In the genomic region with DNA sequence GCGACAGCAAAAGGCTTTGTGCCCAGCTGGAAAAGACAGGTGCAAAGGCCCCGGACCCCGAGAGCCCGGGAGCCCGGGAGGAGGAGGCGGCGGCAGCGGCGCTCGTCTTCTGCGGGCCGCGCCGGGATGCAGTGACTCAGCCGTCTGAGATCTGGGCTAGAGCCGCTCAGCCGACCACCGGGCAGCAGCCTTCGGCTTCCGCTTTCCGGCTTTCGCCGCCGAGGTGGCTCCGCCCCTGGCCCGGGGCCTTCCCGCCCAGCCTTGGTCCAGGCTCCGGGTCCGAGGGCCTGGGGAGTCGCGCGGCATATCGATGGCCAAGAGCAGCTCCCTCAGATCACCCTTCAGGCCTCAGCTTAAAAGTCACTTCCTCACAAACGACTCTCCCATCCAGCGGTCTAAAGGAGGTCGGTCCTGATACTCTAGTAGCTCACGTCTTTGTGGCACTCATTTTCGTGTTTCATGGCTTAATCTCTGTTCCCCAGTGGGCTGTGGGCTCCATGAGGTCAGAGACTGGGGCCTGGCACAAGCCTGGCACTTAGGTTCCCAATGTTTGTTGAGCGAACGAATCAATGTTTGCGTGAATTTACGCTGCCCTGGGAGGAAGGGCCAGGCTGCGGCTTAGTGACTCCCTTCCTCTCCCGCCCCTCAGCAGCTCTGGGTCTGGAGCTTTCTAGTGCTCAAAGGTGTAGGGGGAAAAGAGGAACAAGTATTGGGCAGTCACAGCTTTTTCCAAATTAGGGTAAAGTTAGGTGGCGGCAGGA, we compare ENCODE assay signal across 1 cellular context.
A peak's percentile ranks its signal among the peaks of the same experiment; 100 is the strongest.
TF ChIP-seq lines count a peak whose summit lies in the region.

A gene (minus strand): TSS at position 146 of the 761 bp plus-strand sequence. CDS start 783 bp downstream, outside the sequence.

TF ChIP-seq in HepG2, 621 proteins besides CTCF, POLR2A, EP300 and RAD21 (continued from another document and continues in another):
- TF ChIP-seq, protein P1, sequence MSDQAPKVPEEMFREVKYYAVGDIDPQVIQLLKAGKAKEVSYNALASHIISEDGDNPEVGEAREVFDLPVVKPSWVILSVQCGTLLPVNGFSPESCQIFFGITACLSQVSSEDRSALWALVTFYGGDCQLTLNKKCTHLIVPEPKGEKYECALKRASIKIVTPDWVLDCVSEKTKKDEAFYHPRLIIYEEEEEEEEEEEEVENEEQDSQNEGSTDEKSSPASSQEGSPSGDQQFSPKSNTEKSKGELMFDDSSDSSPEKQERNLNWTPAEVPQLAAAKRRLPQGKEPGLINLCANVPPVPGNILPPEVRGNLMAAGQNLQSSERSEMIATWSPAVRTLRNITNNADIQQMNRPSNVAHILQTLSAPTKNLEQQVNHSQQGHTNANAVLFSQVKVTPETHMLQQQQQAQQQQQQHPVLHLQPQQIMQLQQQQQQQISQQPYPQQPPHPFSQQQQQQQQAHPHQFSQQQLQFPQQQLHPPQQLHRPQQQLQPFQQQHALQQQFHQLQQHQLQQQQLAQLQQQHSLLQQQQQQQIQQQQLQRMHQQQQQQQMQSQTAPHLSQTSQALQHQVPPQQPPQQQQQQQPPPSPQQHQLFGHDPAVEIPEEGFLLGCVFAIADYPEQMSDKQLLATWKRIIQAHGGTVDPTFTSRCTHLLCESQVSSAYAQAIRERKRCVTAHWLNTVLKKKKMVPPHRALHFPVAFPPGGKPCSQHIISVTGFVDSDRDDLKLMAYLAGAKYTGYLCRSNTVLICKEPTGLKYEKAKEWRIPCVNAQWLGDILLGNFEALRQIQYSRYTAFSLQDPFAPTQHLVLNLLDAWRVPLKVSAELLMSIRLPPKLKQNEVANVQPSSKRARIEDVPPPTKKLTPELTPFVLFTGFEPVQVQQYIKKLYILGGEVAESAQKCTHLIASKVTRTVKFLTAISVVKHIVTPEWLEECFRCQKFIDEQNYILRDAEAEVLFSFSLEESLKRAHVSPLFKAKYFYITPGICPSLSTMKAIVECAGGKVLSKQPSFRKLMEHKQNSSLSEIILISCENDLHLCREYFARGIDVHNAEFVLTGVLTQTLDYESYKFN (CRISPR knock-in tag; conservative IDR thresholded peaks at IDR 0.05): 0 out of 2 replicates have a peak, but pooled peaks have one; percentile 13
- TF ChIP-seq MAZ (IDR thresholded peaks at IDR 0.05; ENCODE audit: borderline replicate concordance, low read depth, low read length) (no peak), MAZ (CRISPR knock-in tag; IDR thresholded peaks at IDR 0.05; ENCODE audit: low read depth) (no peak), ZFX (CRISPR knock-in tag; IDR thresholded peaks at IDR 0.05; ENCODE audit: low read depth) (peak; percentile 92), SOX6 (IDR thresholded peaks at IDR 0.05) (no peak), SOX6 (CRISPR knock-in tag; IDR thresholded peaks at IDR 0.05) (peak; percentile 51), ZNF3 (CRISPR knock-in tag; IDR thresholded peaks at IDR 0.05) (peak; percentile 64; the same call in 1 of the 2 replicates), EHMT2 (IDR thresholded peaks at IDR 0.05; ENCODE audit: borderline replicate concordance, low read depth, low read length) (no peak), NCOA1 (CRISPR knock-in tag; IDR thresholded peaks at IDR 0.05) (no peak), SYNCRIP (IDR thresholded peaks at IDR 0.05; ENCODE audit: insufficient read depth, low read depth, low read length) (no peak), NFIB (CRISPR knock-in tag; IDR thresholded peaks at IDR 0.05; ENCODE audit: borderline replicate concordance) (no peak), KLF16 (CRISPR knock-in tag; IDR thresholded peaks at IDR 0.05) (0 out of 4 replicates have a peak, but pooled peaks of 1 of the 2 experiments have one; percentile 51), NR1H2 (CRISPR knock-in tag; IDR thresholded peaks at IDR 0.05; ENCODE audit: borderline replicate concordance, low read depth) (no peak), ZNF761 (CRISPR knock-in tag; conservative IDR thresholded peaks at IDR 0.05) (no peak; the same call in 1 of the 2 replicates), REL (CRISPR knock-in tag; conservative IDR thresholded peaks at IDR 0.05) (0 out of 2 replicates have a peak, but pooled peaks have one; percentile 10), ZNF101 (CRISPR knock-in tag; IDR thresholded peaks at IDR 0.05; ENCODE audit: borderline replicate concordance, low read depth) (no peak), HNRNPL (IDR thresholded peaks at IDR 0.05; ENCODE audit: low read depth, low read length) (no peak), ZNF446 (CRISPR knock-in tag; IDR thresholded peaks at IDR 0.05) (0 out of 2 replicates have a peak, but pooled peaks have one; percentile 9), ZFP1 (CRISPR knock-in tag; IDR thresholded peaks at IDR 0.05) (no peak), PRPF4 (IDR thresholded peaks at IDR 0.05; ENCODE audit: low read depth, low read length, poor library complexity, severe bottlenecking) (no peak), NCOA5 (CRISPR knock-in tag; IDR thresholded peaks at IDR 0.05) (no peak), ZNF547 (CRISPR knock-in tag; IDR thresholded peaks at IDR 0.05) (no peak), FOXC1 (CRISPR knock-in tag; IDR thresholded peaks at IDR 0.05; ENCODE audit: borderline replicate concordance) (peak; percentile 27; the same call in 1 of the 2 replicates), MEIS2 (CRISPR knock-in tag; IDR thresholded peaks at IDR 0.05) (0 out of 2 replicates have a peak, but pooled peaks have one; percentile 33), KLF9 (CRISPR knock-in tag; IDR thresholded peaks at IDR 0.05; ENCODE audit: low read depth) (no peak), KAT7 (CRISPR knock-in tag; IDR thresholded peaks at IDR 0.05; ENCODE audit: borderline replicate concordance) (peak; percentile 52; the same call in 1 of the 2 replicates), KDM6A (CRISPR knock-in tag; IDR thresholded peaks at IDR 0.05; ENCODE audit: low read depth) (no peak), MTA1 (CRISPR knock-in tag; IDR thresholded peaks at IDR 0.05; ENCODE audit: borderline replicate concordance) (0 out of 2 replicates have a peak, but pooled peaks have one; percentile 28), ZNF552 (CRISPR knock-in tag; IDR thresholded peaks at IDR 0.05; ENCODE audit: borderline replicate concordance) (no peak), IKZF4 (CRISPR knock-in tag; IDR thresholded peaks at IDR 0.05; ENCODE audit: borderline replicate concordance, low read depth, not compliant biosample characterization) (no peak), NCOA2 (CRISPR knock-in tag; IDR thresholded peaks at IDR 0.05) (peak; percentile 19; the same call in 1 of the 2 replicates), ZNF678 (CRISPR knock-in tag; IDR thresholded peaks at IDR 0.05) (no peak), SP5 (CRISPR knock-in tag; IDR thresholded peaks at IDR 0.05; ENCODE audit: borderline replicate concordance, low read depth) (peak; percentile 21; the same call in 1 of the 2 replicates)
- TF ChIP-seq, protein P2, sequence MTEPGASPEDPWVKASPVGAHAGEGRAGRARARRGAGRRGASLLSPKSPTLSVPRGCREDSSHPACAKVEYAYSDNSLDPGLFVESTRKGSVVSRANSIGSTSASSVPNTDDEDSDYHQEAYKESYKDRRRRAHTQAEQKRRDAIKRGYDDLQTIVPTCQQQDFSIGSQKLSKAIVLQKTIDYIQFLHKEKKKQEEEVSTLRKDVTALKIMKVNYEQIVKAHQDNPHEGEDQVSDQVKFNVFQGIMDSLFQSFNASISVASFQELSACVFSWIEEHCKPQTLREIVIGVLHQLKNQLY (CRISPR knock-in tag; IDR thresholded peaks at IDR 0.05): no peak
- TF ChIP-seq, protein P3, sequence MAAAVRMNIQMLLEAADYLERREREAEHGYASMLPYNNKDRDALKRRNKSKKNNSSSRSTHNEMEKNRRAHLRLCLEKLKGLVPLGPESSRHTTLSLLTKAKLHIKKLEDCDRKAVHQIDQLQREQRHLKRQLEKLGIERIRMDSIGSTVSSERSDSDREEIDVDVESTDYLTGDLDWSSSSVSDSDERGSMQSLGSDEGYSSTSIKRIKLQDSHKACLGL (CRISPR knock-in tag; IDR thresholded peaks at IDR 0.05): peak; percentile 26; the same call in 1 of the 2 replicates
- TF ChIP-seq, protein P4, sequence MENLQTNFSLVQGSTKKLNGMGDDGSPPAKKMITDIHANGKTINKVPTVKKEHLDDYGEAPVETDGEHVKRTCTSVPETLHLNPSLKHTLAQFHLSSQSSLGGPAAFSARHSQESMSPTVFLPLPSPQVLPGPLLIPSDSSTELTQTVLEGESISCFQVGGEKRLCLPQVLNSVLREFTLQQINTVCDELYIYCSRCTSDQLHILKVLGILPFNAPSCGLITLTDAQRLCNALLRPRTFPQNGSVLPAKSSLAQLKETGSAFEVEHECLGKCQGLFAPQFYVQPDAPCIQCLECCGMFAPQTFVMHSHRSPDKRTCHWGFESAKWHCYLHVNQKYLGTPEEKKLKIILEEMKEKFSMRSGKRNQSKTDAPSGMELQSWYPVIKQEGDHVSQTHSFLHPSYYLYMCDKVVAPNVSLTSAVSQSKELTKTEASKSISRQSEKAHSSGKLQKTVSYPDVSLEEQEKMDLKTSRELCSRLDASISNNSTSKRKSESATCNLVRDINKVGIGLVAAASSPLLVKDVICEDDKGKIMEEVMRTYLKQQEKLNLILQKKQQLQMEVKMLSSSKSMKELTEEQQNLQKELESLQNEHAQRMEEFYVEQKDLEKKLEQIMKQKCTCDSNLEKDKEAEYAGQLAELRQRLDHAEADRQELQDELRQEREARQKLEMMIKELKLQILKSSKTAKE (CRISPR knock-in tag; IDR thresholded peaks at IDR 0.05; ENCODE audit: borderline replicate concordance): no peak
- TF ChIP-seq, protein P5, sequence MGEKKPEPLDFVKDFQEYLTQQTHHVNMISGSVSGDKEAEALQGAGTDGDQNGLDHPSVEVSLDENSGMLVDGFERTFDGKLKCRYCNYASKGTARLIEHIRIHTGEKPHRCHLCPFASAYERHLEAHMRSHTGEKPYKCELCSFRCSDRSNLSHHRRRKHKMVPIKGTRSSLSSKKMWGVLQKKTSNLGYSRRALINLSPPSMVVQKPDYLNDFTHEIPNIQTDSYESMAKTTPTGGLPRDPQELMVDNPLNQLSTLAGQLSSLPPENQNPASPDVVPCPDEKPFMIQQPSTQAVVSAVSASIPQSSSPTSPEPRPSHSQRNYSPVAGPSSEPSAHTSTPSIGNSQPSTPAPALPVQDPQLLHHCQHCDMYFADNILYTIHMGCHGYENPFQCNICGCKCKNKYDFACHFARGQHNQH (CRISPR knock-in tag; IDR thresholded peaks at IDR 0.05): peak; percentile 59; the same call in 1 of the 2 replicates
- TF ChIP-seq, protein P6, sequence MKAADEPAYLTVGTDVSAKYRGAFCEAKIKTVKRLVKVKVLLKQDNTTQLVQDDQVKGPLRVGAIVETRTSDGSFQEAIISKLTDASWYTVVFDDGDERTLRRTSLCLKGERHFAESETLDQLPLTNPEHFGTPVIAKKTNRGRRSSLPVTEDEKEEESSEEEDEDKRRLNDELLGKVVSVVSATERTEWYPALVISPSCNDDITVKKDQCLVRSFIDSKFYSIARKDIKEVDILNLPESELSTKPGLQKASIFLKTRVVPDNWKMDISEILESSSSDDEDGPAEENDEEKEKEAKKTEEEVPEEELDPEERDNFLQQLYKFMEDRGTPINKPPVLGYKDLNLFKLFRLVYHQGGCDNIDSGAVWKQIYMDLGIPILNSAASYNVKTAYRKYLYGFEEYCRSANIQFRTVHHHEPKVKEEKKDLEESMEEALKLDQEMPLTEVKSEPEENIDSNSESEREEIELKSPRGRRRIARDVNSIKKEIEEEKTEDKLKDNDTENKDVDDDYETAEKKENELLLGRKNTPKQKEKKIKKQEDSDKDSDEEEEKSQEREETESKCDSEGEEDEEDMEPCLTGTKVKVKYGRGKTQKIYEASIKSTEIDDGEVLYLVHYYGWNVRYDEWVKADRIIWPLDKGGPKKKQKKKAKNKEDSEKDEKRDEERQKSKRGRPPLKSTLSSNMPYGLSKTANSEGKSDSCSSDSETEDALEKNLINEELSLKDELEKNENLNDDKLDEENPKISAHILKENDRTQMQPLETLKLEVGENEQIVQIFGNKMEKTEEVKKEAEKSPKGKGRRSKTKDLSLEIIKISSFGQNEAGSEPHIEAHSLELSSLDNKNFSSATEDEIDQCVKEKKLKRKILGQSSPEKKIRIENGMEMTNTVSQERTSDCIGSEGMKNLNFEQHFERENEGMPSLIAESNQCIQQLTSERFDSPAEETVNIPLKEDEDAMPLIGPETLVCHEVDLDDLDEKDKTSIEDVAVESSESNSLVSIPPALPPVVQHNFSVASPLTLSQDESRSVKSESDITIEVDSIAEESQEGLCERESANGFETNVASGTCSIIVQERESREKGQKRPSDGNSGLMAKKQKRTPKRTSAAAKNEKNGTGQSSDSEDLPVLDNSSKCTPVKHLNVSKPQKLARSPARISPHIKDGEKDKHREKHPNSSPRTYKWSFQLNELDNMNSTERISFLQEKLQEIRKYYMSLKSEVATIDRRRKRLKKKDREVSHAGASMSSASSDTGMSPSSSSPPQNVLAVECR (CRISPR knock-in tag; IDR thresholded peaks at IDR 0.05; ENCODE audit: borderline replicate concordance): peak; percentile 90
- TF ChIP-seq, protein P7, sequence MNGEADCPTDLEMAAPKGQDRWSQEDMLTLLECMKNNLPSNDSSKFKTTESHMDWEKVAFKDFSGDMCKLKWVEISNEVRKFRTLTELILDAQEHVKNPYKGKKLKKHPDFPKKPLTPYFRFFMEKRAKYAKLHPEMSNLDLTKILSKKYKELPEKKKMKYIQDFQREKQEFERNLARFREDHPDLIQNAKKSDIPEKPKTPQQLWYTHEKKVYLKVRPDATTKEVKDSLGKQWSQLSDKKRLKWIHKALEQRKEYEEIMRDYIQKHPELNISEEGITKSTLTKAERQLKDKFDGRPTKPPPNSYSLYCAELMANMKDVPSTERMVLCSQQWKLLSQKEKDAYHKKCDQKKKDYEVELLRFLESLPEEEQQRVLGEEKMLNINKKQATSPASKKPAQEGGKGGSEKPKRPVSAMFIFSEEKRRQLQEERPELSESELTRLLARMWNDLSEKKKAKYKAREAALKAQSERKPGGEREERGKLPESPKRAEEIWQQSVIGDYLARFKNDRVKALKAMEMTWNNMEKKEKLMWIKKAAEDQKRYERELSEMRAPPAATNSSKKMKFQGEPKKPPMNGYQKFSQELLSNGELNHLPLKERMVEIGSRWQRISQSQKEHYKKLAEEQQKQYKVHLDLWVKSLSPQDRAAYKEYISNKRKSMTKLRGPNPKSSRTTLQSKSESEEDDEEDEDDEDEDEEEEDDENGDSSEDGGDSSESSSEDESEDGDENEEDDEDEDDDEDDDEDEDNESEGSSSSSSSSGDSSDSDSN (CRISPR knock-in tag; IDR thresholded peaks at IDR 0.05): peak; percentile 91
- TF ChIP-seq, protein P8, sequence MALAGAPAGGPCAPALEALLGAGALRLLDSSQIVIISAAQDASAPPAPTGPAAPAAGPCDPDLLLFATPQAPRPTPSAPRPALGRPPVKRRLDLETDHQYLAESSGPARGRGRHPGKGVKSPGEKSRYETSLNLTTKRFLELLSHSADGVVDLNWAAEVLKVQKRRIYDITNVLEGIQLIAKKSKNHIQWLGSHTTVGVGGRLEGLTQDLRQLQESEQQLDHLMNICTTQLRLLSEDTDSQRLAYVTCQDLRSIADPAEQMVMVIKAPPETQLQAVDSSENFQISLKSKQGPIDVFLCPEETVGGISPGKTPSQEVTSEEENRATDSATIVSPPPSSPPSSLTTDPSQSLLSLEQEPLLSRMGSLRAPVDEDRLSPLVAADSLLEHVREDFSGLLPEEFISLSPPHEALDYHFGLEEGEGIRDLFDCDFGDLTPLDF (CRISPR knock-in tag; IDR thresholded peaks at IDR 0.05): peak; percentile 90
- TF ChIP-seq, protein P9, sequence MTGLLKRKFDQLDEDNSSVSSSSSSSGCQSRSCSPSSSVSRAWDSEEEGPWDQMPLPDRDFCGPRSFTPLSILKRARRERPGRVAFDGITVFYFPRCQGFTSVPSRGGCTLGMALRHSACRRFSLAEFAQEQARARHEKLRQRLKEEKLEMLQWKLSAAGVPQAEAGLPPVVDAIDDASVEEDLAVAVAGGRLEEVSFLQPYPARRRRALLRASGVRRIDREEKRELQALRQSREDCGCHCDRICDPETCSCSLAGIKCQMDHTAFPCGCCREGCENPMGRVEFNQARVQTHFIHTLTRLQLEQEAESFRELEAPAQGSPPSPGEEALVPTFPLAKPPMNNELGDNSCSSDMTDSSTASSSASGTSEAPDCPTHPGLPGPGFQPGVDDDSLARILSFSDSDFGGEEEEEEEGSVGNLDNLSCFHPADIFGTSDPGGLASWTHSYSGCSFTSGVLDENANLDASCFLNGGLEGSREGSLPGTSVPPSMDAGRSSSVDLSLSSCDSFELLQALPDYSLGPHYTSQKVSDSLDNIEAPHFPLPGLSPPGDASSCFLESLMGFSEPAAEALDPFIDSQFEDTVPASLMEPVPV (CRISPR knock-in tag; IDR thresholded peaks at IDR 0.05): no peak
